ENCODE assay signal across 1 cellular context in genomic region chr16:19555186-19555937, GRCh38.
A peak's percentile ranks its signal among the peaks of the same experiment; 100 is the strongest.
TF ChIP-seq lines count a peak whose summit lies in the region.

Gene VPS35L, plus strand, starts transcription at chr16:19555703. Its CDS starts 27 bp downstream, at chr16:19555730.

TF ChIP-seq in HepG2, 621 proteins besides CTCF, POLR2A, EP300 and RAD21 (continued from another document and continues in another):
- TF ChIP-seq ZNF737 (CRISPR knock-in tag; IDR thresholded peaks at IDR 0.05; ENCODE audit: borderline replicate concordance) (no peak), SAP130 (CRISPR knock-in tag; IDR thresholded peaks at IDR 0.05; ENCODE audit: low read depth) (peak; percentile 80), ZNF276 (CRISPR knock-in tag; IDR thresholded peaks at IDR 0.05; ENCODE audit: low read depth) (peak; percentile 41; the same call in 1 of the 2 replicates), SUZ12 (IDR thresholded peaks at IDR 0.05; ENCODE audit: low read depth, low read length) (no peak), CEBPZ (IDR thresholded peaks at IDR 0.05; ENCODE audit: low read length) (no peak), ASH2L (IDR thresholded peaks at IDR 0.05; ENCODE audit: insufficient read length, low read depth, low read length) (peak; percentile 60), KDM4B (CRISPR knock-in tag; IDR thresholded peaks at IDR 0.05) (peak; percentile 48), PHF5A (CRISPR knock-in tag; IDR thresholded peaks at IDR 0.05; ENCODE audit: low read depth, unreplicated experiment) (peak; percentile 65), ZBTB20 (CRISPR knock-in tag; IDR thresholded peaks at IDR 0.05; ENCODE audit: borderline replicate concordance, low read depth) (peak; percentile 76; the same call in 1 of the 2 replicates), ZNF280D (CRISPR knock-in tag; IDR thresholded peaks at IDR 0.05) (peak; percentile 97), YY1 (IDR thresholded peaks at IDR 0.05; ENCODE audit: insufficient read depth, insufficient replicate concordance, low read depth, low read length) (peak; percentile 100), ZNF260 (CRISPR knock-in tag; IDR thresholded peaks at IDR 0.05; ENCODE audit: borderline replicate concordance, low read depth) (no peak), ZNF567 (CRISPR knock-in tag; IDR thresholded peaks at IDR 0.05; ENCODE audit: borderline replicate concordance) (peak; percentile 87; the same call in 1 of the 2 replicates), ZNF101 (CRISPR knock-in tag; IDR thresholded peaks at IDR 0.05; ENCODE audit: borderline replicate concordance, low read depth) (0 out of 2 replicates have a peak, but pooled peaks have one; percentile 76), SMARCC2 (IDR thresholded peaks at IDR 0.05) (no peak), POLR2G (IDR thresholded peaks at IDR 0.05; ENCODE audit: low read depth, low read length) (peak; percentile 78), REXO4 (CRISPR knock-in tag; IDR thresholded peaks at IDR 0.05; ENCODE audit: borderline replicate concordance) (no peak), POGZ (CRISPR knock-in tag; IDR thresholded peaks at IDR 0.05) (peak; percentile 97), ZNF563 (CRISPR knock-in tag; IDR thresholded peaks at IDR 0.05) (no peak; the same call in 1 of the 2 replicates), SNAI1 (CRISPR knock-in tag; IDR thresholded peaks at IDR 0.05; ENCODE audit: borderline replicate concordance) (no peak; the same call in 1 of the 2 replicates), ARID4A (CRISPR knock-in tag; IDR thresholded peaks at IDR 0.05; ENCODE audit: borderline replicate concordance) (peak; percentile 80; the same call in 1 of the 2 replicates), SIX1 (CRISPR knock-in tag; IDR thresholded peaks at IDR 0.05; ENCODE audit: borderline replicate concordance) (no peak), ZSCAN22 (CRISPR knock-in tag; IDR thresholded peaks at IDR 0.05) (no peak; the same call in 1 of the 2 replicates), TFE3 (CRISPR knock-in tag; IDR thresholded peaks at IDR 0.05) (peak; percentile 49; the same call in 1 of the 2 replicates), CEBPG (CRISPR knock-in tag; IDR thresholded peaks at IDR 0.05) (no peak), TCF7L2 (IDR thresholded peaks at IDR 0.05; ENCODE audit: low read depth, low read length) (no peak), AFF4 (CRISPR knock-in tag; IDR thresholded peaks at IDR 0.05) (no peak), SMAD9 (CRISPR knock-in tag; IDR thresholded peaks at IDR 0.05) (0 out of 2 replicates have a peak, but pooled peaks have one; percentile 75), CSRNP2 (CRISPR knock-in tag; conservative IDR thresholded peaks at IDR 0.05; ENCODE audit: low read depth) (no peak), ZNF354B (CRISPR knock-in tag; IDR thresholded peaks at IDR 0.05) (peak; percentile 80; the same call in 1 of the 2 replicates), IKZF5 (CRISPR knock-in tag; IDR thresholded peaks at IDR 0.05) (peak; percentile 90), ZNF564 (CRISPR knock-in tag; IDR thresholded peaks at IDR 0.05) (peak; percentile 76; the same call in 1 of the 2 replicates), ZNF292 (CRISPR knock-in tag; IDR thresholded peaks at IDR 0.05; ENCODE audit: borderline replicate concordance, low read depth) (no peak), ZNF468 (CRISPR knock-in tag; IDR thresholded peaks at IDR 0.05) (no peak), TMF1 (CRISPR knock-in tag; IDR thresholded peaks at IDR 0.05; ENCODE audit: low read depth) (peak; percentile 41; the same call in 1 of the 2 replicates), REPIN1 (CRISPR knock-in tag; IDR thresholded peaks at IDR 0.05; ENCODE audit: borderline replicate concordance, low read depth) (peak; percentile 80; the same call in 1 of the 2 replicates), CREBL2 (CRISPR knock-in tag; IDR thresholded peaks at IDR 0.05; ENCODE audit: borderline replicate concordance) (no peak; the same call in 1 of the 2 replicates)
